Comparison of ENCODE assay signal across 1 cellular context in the genomic region with DNA sequence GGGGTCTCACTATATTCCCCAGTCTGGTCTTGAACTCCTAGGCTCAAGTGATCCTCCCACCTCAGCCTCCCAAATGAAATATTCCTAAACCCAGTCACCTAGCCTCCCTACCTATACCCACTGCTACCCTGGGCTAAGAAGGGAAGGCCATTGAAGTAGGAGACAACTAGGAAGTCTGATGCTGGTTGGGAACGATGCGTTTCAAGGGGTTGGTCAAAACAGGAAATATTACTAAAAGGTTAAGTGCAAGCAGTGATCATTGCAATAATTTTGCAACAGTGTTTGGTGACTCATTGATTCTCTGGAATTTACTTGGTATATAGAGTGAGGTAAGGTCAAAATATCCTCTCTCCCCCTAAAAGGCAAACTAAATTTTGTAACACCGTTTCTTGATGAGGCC.
A peak's percentile ranks its signal among the peaks of the same experiment; 100 is the strongest.
TF ChIP-seq lines count a peak whose summit lies in the region.

No MANE protein-coding gene starts in this region.

TF ChIP-seq in IMR-90, 13 proteins besides CTCF, POLR2A, EP300 and RAD21:
- peak; percentile 98 for TF ChIP-seq CEBPB (IDR thresholded peaks at IDR 0.05; ENCODE audit: low read depth, low read length)
- no peak; the same call in 1 of the 2 replicates for TF ChIP-seq MAFK (IDR thresholded peaks at IDR 0.05; ENCODE audit: low read depth, low read length)
- peak; percentile 91 for TF ChIP-seq FOS (IDR thresholded peaks at IDR 0.05; ENCODE audit: low read depth, low read length)
